26 cellular contexts compared by ENCODE assay signal in genomic region chr16:86133847-86134375, GRCh38.
"Had no signal": no experiment of that assay in that cellular context is flagged by ENCODE, and none has a peak within 500 bp of the region (broad histone marks: within the 10 kb centered on the region; RNA-seq: fewer than 3 reads in every experiment).

No MANE protein-coding gene starts in this region.

- H3K4me3 ChIP-seq: colonic mucosa, gastrocnemius medialis, left lung, neural progenitor cell, prostate gland, right atrium auricular region, sigmoid colon, testis, tibial artery, upper lobe of right lung, uterus had no signal

- H3K9ac ChIP-seq: neural progenitor cell had no signal

- H3K9me3 ChIP-seq: colonic mucosa, gastrocnemius medialis, left lung, prostate gland, right atrium auricular region, sigmoid colon, testis, upper lobe of right lung, uterus had no signal

- H3K4me3 Mint-ChIP-seq: dendritic cell treated with granulocyte-macrophage colony-stimulating factor and Interleukin-4, amounts not matched to agents 40 ng/mL and 50 ng/mL, for 4 days; endodermal cell; naive thymus-derived CD4-positive, alpha-beta T cell; nephron; neural progenitor cell; stimulated activated memory B cell treated with anti-CD40 and anti-IgM and Interleukin-4, amounts not matched to agents 10 μg/mL and 1 μg/mL and 100 μg/mL, for 72 hours had no signal

- H3K27me3 ChIP-seq: colonic mucosa, left lung, neural progenitor cell, right atrium auricular region, sigmoid colon, testis, upper lobe of right lung, uterus had no signal

- H3K4me1 ChIP-seq: colonic mucosa, gastrocnemius medialis, left lung, neural progenitor cell, prostate gland, right atrium auricular region, sigmoid colon, testis, tibial artery, upper lobe of right lung, uterus had no signal

- H3K4me2 ChIP-seq: neural progenitor cell had no signal

- H3K36me3 ChIP-seq: colonic mucosa, gastrocnemius medialis, left lung, neural progenitor cell, prostate gland, right atrium auricular region, sigmoid colon, tibial artery, upper lobe of right lung, uterus had no signal

- H3K27ac Mint-ChIP-seq: dendritic cell treated with granulocyte-macrophage colony-stimulating factor and Interleukin-4, amounts not matched to agents 40 ng/mL and 50 ng/mL, for 4 days; endodermal cell; naive thymus-derived CD4-positive, alpha-beta T cell; nephron; neural progenitor cell; stimulated activated memory B cell treated with anti-CD40 and anti-IgM and Interleukin-4, amounts not matched to agents 10 μg/mL and 1 μg/mL and 100 μg/mL, for 72 hours had no signal

- H3K27ac ChIP-seq: colonic mucosa, epithelial cell of prostate, gastrocnemius medialis, left lung, neural progenitor cell, prostate gland, right atrium auricular region, sigmoid colon, testis, tibial artery, upper lobe of right lung, uterus had no signal

- H2AFZ ChIP-seq: neural progenitor cell had no signal

- DNase-seq: colonic mucosa; effector CD8-positive, alpha-beta T cell; endodermal cell; foreskin fibroblast; gastrocnemius medialis; kidney; left lung; mesendoderm; midbrain; naive thymus-derived CD4-positive, alpha-beta T cell; nucleus accumbens; sigmoid colon; stimulated activated CD4-positive, alpha-beta T cell treated with anti-CD3 and anti-CD28 coated beads, Interleukin-4, amount 100 ng/mL, for 4 hours; stimulated activated naive CD8-positive, alpha-beta T cell treated with anti-CD3 and anti-CD28 coated beads, Interleukin-15, Interleukin-2, amounts not matched to agents 100 U/mL and 50 U/mL, for 24 hours; substantia nigra; testis; tibial artery; upper lobe of right lung; uterus had no signal

- H3K36me3 Mint-ChIP-seq: naive thymus-derived CD4-positive, alpha-beta T cell; neural progenitor cell; stimulated activated memory B cell treated with anti-CD40 and anti-IgM and Interleukin-4, amounts not matched to agents 10 μg/mL and 1 μg/mL and 100 μg/mL, for 72 hours had no signal

- H3K4me1 Mint-ChIP-seq: neural progenitor cell; stimulated activated memory B cell treated with anti-CD40 and anti-IgM and Interleukin-4, amounts not matched to agents 10 μg/mL and 1 μg/mL and 100 μg/mL, for 72 hours had no signal

- H3K9me3 Mint-ChIP-seq: dendritic cell treated with granulocyte-macrophage colony-stimulating factor and Interleukin-4, amounts not matched to agents 40 ng/mL and 50 ng/mL, for 4 days; endodermal cell; neural progenitor cell; stimulated activated memory B cell treated with anti-CD40 and anti-IgM and Interleukin-4, amounts not matched to agents 10 μg/mL and 1 μg/mL and 100 μg/mL, for 72 hours had no signal
